3 cellular contexts compared by ENCODE assay signal in the genomic region with DNA sequence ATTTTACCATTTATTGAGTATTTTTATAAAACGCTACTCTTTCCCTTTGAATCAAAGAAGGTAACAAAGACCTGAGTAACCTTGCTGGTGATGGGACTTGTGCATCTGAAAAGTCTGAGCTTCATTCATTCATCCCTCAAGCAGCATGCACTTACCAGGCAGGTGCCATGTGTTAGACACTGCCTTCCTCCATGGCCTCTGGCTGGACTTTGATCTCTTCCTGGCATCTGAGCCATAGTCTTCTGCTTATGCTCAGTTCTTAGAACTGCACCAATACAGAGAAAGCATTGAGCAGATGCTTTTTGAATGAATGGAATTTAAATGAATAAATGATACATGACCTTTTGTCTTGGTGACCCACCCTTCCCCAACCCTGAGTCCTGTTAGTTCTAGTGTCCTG.
TF ChIP-seq lines count a peak whose summit lies in the region.

No MANE protein-coding gene starts in this region.

TF ChIP-seq in liver, 16 proteins besides CTCF, POLR2A, EP300 and RAD21:
- TF ChIP-seq, protein P1, sequence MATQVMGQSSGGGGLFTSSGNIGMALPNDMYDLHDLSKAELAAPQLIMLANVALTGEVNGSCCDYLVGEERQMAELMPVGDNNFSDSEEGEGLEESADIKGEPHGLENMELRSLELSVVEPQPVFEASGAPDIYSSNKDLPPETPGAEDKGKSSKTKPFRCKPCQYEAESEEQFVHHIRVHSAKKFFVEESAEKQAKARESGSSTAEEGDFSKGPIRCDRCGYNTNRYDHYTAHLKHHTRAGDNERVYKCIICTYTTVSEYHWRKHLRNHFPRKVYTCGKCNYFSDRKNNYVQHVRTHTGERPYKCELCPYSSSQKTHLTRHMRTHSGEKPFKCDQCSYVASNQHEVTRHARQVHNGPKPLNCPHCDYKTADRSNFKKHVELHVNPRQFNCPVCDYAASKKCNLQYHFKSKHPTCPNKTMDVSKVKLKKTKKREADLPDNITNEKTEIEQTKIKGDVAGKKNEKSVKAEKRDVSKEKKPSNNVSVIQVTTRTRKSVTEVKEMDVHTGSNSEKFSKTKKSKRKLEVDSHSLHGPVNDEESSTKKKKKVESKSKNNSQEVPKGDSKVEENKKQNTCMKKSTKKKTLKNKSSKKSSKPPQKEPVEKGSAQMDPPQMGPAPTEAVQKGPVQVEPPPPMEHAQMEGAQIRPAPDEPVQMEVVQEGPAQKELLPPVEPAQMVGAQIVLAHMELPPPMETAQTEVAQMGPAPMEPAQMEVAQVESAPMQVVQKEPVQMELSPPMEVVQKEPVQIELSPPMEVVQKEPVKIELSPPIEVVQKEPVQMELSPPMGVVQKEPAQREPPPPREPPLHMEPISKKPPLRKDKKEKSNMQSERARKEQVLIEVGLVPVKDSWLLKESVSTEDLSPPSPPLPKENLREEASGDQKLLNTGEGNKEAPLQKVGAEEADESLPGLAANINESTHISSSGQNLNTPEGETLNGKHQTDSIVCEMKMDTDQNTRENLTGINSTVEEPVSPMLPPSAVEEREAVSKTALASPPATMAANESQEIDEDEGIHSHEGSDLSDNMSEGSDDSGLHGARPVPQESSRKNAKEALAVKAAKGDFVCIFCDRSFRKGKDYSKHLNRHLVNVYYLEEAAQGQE (IDR thresholded peaks at IDR 0.05) = no peak
- TF ChIP-seq RXRA (IDR thresholded peaks at IDR 0.05) (no peak), HNF4G (IDR thresholded peaks at IDR 0.05) (no peak), HNF4A (conservative IDR thresholded peaks at IDR 0.05) (peak; percentile 8 to 23), NR2F2 (IDR thresholded peaks at IDR 0.05) (no peak), MAX (IDR thresholded peaks at IDR 0.05) (no peak)

TF ChIP-seq in HepG2, 621 proteins besides CTCF, POLR2A, EP300 and RAD21 (continued from another document):
- no peak for TF ChIP-seq ZBTB46 (CRISPR knock-in tag; IDR thresholded peaks at IDR 0.05; ENCODE audit: borderline replicate concordance)
- no peak for TF ChIP-seq TRIM24 (CRISPR knock-in tag; IDR thresholded peaks at IDR 0.05)
- TF ChIP-seq ZNF768 (CRISPR knock-in tag; IDR thresholded peaks at IDR 0.05) = no peak
- TF ChIP-seq, protein P2, sequence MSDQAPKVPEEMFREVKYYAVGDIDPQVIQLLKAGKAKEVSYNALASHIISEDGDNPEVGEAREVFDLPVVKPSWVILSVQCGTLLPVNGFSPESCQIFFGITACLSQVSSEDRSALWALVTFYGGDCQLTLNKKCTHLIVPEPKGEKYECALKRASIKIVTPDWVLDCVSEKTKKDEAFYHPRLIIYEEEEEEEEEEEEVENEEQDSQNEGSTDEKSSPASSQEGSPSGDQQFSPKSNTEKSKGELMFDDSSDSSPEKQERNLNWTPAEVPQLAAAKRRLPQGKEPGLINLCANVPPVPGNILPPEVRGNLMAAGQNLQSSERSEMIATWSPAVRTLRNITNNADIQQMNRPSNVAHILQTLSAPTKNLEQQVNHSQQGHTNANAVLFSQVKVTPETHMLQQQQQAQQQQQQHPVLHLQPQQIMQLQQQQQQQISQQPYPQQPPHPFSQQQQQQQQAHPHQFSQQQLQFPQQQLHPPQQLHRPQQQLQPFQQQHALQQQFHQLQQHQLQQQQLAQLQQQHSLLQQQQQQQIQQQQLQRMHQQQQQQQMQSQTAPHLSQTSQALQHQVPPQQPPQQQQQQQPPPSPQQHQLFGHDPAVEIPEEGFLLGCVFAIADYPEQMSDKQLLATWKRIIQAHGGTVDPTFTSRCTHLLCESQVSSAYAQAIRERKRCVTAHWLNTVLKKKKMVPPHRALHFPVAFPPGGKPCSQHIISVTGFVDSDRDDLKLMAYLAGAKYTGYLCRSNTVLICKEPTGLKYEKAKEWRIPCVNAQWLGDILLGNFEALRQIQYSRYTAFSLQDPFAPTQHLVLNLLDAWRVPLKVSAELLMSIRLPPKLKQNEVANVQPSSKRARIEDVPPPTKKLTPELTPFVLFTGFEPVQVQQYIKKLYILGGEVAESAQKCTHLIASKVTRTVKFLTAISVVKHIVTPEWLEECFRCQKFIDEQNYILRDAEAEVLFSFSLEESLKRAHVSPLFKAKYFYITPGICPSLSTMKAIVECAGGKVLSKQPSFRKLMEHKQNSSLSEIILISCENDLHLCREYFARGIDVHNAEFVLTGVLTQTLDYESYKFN (CRISPR knock-in tag; conservative IDR thresholded peaks at IDR 0.05) = no peak
- no peak for TF ChIP-seq E2F2 (CRISPR knock-in tag; IDR thresholded peaks at IDR 0.05; ENCODE audit: borderline replicate concordance)
- no peak for TF ChIP-seq ZNF34 (CRISPR knock-in tag; IDR thresholded peaks at IDR 0.05; ENCODE audit: borderline replicate concordance)
- TF ChIP-seq NFE2L1 (CRISPR knock-in tag; IDR thresholded peaks at IDR 0.05; ENCODE audit: borderline replicate concordance) = no peak
- no peak for TF ChIP-seq NFIB (CRISPR knock-in tag; IDR thresholded peaks at IDR 0.05; ENCODE audit: borderline replicate concordance)
- no peak for TF ChIP-seq ZNF577 (CRISPR knock-in tag; IDR thresholded peaks at IDR 0.05; ENCODE audit: borderline replicate concordance, low read depth)

TF ChIP-seq in SK-N-SH treated with all-trans-retinoic acid at 6 μM for 48 hours, 23 proteins besides CTCF, POLR2A, EP300 and RAD21 (continued from another document):
- TF ChIP-seq CSDC2 (CRISPR knock-in tag; IDR thresholded peaks at IDR 0.05) (no peak), OSR1 (CRISPR knock-in tag; IDR thresholded peaks at IDR 0.05) (no peak), POU6F1 (CRISPR knock-in tag; IDR thresholded peaks at IDR 0.05; ENCODE audit: borderline replicate concordance, low read depth) (no peak), RARB (CRISPR knock-in tag; IDR thresholded peaks at IDR 0.05) (no peak), ZNF70 (CRISPR knock-in tag; IDR thresholded peaks at IDR 0.05) (no peak), TCF4 (CRISPR knock-in tag; IDR thresholded peaks at IDR 0.05; ENCODE audit: borderline replicate concordance) (no peak), ZFP30 (CRISPR knock-in tag; IDR thresholded peaks at IDR 0.05) (no peak), ZC3H10 (CRISPR knock-in tag; IDR thresholded peaks at IDR 0.05) (no peak), ISL1 (CRISPR knock-in tag; IDR thresholded peaks at IDR 0.05) (no peak), TSHZ2 (CRISPR knock-in tag; IDR thresholded peaks at IDR 0.05) (no peak), ESRRG (CRISPR knock-in tag; IDR thresholded peaks at IDR 0.05) (no peak), ZNF8 (CRISPR knock-in tag; IDR thresholded peaks at IDR 0.05) (no peak)
- TF ChIP-seq, protein P3, sequence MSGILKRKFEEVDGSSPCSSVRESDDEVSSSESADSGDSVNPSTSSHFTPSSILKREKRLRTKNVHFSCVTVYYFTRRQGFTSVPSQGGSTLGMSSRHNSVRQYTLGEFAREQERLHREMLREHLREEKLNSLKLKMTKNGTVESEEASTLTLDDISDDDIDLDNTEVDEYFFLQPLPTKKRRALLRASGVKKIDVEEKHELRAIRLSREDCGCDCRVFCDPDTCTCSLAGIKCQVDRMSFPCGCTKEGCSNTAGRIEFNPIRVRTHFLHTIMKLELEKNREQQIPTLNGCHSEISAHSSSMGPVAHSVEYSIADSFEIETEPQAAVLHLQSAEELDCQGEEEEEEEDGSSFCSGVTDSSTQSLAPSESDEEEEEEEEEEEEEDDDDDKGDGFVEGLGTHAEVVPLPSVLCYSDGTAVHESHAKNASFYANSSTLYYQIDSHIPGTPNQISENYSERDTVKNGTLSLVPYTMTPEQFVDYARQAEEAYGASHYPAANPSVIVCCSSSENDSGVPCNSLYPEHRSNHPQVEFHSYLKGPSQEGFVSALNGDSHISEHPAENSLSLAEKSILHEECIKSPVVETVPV (CRISPR knock-in tag; IDR thresholded peaks at IDR 0.05) = no peak
- TF ChIP-seq, protein P4, sequence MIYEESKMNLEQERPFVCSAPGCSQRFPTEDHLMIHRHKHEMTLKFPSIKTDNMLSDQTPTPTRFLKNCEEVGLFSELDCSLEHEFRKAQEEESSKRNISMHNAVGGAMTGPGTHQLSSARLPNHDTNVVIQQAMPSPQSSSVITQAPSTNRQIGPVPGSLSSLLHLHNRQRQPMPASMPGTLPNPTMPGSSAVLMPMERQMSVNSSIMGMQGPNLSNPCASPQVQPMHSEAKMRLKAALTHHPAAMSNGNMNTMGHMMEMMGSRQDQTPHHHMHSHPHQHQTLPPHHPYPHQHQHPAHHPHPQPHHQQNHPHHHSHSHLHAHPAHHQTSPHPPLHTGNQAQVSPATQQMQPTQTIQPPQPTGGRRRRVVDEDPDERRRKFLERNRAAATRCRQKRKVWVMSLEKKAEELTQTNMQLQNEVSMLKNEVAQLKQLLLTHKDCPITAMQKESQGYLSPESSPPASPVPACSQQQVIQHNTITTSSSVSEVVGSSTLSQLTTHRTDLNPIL (CRISPR knock-in tag; IDR thresholded peaks at IDR 0.05; ENCODE audit: low read depth) = no peak
